Comparison of ENCODE assay signal across 2 cellular contexts in the genomic region with DNA sequence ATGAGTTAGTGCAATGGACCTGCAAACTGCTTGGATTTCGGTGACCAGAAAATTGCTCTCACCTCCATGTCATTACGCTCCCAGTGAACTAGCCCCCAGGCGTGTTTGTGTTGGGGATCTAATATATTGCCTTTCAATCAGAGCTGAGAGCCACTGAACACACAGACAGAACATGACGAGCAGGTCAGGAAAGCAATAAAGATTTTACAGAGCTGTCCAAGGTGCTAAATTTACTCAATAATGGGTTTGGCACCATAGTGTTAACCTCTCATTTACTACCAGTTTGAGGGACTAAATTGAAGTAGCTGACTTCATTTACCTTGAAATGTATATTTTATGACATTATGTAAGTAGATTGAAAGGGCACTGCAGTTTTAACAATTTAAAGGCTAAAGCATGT.
TF ChIP-seq lines count a peak whose summit lies in the region.

No MANE protein-coding gene starts in this region.

TF ChIP-seq in HCT116, 20 proteins besides CTCF, POLR2A, EP300 and RAD21 (continued from another document):
- TF ChIP-seq, protein P1, sequence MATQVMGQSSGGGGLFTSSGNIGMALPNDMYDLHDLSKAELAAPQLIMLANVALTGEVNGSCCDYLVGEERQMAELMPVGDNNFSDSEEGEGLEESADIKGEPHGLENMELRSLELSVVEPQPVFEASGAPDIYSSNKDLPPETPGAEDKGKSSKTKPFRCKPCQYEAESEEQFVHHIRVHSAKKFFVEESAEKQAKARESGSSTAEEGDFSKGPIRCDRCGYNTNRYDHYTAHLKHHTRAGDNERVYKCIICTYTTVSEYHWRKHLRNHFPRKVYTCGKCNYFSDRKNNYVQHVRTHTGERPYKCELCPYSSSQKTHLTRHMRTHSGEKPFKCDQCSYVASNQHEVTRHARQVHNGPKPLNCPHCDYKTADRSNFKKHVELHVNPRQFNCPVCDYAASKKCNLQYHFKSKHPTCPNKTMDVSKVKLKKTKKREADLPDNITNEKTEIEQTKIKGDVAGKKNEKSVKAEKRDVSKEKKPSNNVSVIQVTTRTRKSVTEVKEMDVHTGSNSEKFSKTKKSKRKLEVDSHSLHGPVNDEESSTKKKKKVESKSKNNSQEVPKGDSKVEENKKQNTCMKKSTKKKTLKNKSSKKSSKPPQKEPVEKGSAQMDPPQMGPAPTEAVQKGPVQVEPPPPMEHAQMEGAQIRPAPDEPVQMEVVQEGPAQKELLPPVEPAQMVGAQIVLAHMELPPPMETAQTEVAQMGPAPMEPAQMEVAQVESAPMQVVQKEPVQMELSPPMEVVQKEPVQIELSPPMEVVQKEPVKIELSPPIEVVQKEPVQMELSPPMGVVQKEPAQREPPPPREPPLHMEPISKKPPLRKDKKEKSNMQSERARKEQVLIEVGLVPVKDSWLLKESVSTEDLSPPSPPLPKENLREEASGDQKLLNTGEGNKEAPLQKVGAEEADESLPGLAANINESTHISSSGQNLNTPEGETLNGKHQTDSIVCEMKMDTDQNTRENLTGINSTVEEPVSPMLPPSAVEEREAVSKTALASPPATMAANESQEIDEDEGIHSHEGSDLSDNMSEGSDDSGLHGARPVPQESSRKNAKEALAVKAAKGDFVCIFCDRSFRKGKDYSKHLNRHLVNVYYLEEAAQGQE (IDR thresholded peaks at IDR 0.05; ENCODE audit: low read depth), result peak; percentile 58

TF ChIP-seq in HepG2, 621 proteins besides CTCF, POLR2A, EP300 and RAD21 (continued from another document):
- TF ChIP-seq, protein P1 (IDR thresholded peaks at IDR 0.05; ENCODE audit: borderline replicate concordance in 1 of 2, low read depth in 1 of 2, low read length in 2 of 2), result peak; percentile 23 to 91
- peak; percentile 89 for TF ChIP-seq MIER2 (CRISPR knock-in tag; IDR thresholded peaks at IDR 0.05)
TF ChIP-seq in HepG2: peak in this region for 2.
